8 cellular contexts compared by ENCODE assay signal in the genomic region with DNA sequence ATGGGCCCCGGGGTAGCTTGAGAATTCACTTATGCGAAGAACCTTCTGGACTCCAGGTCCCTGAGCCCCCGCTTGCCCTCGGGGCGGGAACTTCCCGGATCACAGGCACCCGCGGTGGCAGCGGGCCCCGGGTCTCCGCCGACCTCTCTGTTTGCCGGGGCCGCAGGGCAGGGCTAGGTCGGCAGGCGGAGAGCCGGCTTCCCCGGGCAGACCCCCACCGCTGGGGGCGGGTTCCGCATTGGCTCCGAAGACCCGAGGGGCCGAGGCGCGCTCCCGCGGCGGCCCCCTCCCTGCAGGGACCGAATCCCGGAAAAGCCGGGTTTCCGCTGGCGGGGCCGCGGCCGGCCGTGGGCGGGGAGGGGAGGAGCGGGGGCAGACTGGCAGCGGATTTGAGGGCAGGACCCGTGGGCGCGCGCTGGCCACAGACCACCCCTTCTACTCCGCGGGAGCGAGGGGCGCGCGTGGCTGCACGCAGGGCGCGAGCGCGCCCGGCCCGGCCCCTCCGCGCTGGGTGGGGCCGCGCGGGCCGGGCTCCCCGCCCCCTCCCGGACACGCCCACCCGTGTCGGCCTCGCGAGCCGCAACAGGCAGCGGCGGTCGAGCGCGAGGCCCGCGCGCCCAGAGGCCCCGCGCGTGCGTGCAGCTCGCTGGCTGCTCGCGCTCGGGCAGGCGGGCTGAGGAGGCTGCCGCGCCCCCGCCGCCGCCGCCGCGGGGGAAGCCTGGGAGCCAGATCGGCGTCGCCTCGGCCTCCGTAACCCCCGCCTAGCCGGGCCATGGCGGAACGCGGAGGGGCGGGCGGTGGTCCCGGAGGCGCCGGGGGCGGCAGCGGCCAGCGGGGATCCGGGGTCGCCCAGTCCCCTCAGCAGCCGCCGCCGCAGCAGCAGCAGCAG. TPM values are rescaled to one million over a fixed set of nuclear protein-coding genes. Genes with fewer than 3 reads are reported as not detected.
DNase-seq lines count a peak whose midpoint lies in the region; ATAC-seq and TF ChIP-seq lines count a peak whose summit lies in the region.

Gene PACS1, plus strand, starts transcription at position 558 of the 889 bp plus-strand sequence. Its CDS starts 215 bp downstream, at position 773.

- H3K9ac ChIP-seq in HUES48 (ENCODE audit: low read depth, low read length) = peak within 1 kb of the TSS; percentile 47

- no peaks in the 10 kb centered on the region for H3K27me3 ChIP-seq in BJ (ENCODE audit: control insufficient read depth, insufficient read depth, low read length)
- no peaks in the 10 kb centered on the region for H3K27me3 ChIP-seq in HUES48 (ENCODE audit: control insufficient read depth, insufficient read depth, low read length)
- H3K27me3 ChIP-seq in heart right ventricle = no peaks in the 10 kb centered on the region

- H3K27ac ChIP-seq in HUES48 (ENCODE audit: low read depth, low read length) (peak within 1 kb of the TSS; percentile 88), heart right ventricle (peak within 1 kb of the TSS; percentile 96 to 100 (median 99))

- 0 to 1% methylated on average over 71 to 119 of the region's 120 CpGs for WGBS in heart right ventricle, 2 donors

- peaks cover 51% of the 10 kb centered on the region for H3K4me1 Mint-ChIP-seq in T-helper 17 cell

- ATAC-seq in T-helper 17 cell = peak; percentile 72
- ATAC-seq in heart right ventricle = peak; percentile 65 to 89 (median 81)

- H3K4me1 ChIP-seq in HUES48 (ENCODE audit: control insufficient read depth, insufficient read depth, low read length) (peaks cover 20% of the 10 kb centered on the region), heart right ventricle (peaks cover 12 to 60% (median 35%) of the 10 kb centered on the region in 9 donors)

- POLR2A ChIA-PET in BJ (lab: Charles Lee) = interaction anchor here (0.7 kb wide), 1 partner anchor 195 kb away, joined by 3 read pairs; no protein-coding TSS in a partner anchor

- DNase-seq in BJ (ENCODE audit: low read depth) = peak; percentile 26
- peak; percentile 67 for DNase-seq in GM19240 (ENCODE audit: insufficient read length, low spot score)
- peak; percentile 64 to 79 (median 79) for DNase-seq in T-helper 17 cell
- DNase-seq in amniotic epithelial cell (ENCODE audit: low read depth) = peak; percentile 83
- peak; percentile 86 to 87 for DNase-seq in heart right ventricle
- peak; percentile 51 to 95 (median 62) for DNase-seq in posterior cingulate gyrus
- peak; percentile 80 for DNase-seq in ureter (ENCODE audit: low spot score)

- no peaks in the 10 kb centered on the region for H3K9me3 ChIP-seq in HUES48 (ENCODE audit: control insufficient read depth, insufficient read depth, low read length)
- no peaks in the 10 kb centered on the region for H3K9me3 ChIP-seq in T-helper 17 cell (ENCODE audit: control insufficient read depth, low read length, poor library complexity, severe bottlenecking)
- peaks cover 0 to 3% (median 0%) of the 10 kb centered on the region in 11 donors for H3K9me3 ChIP-seq in heart right ventricle

- no peaks in the 10 kb centered on the region for H3K27me3 Mint-ChIP-seq in T-helper 17 cell

- peaks cover 8% of the 10 kb centered on the region for H3K36me3 Mint-ChIP-seq in T-helper 17 cell (ENCODE audit: low read depth)

- peak within 1 kb of the TSS; percentile 97 for H3K27ac Mint-ChIP-seq in T-helper 17 cell

- H3K4me3 Mint-ChIP-seq in T-helper 17 cell = peak within 1 kb of the TSS; percentile 96

- H3K36me3 ChIP-seq in BJ (ENCODE audit: control insufficient read depth, insufficient read depth, low read length) = peaks cover 24% of the 10 kb centered on the region
- H3K36me3 ChIP-seq in HUES48 (ENCODE audit: control insufficient read depth, insufficient read depth, low read length) = peaks cover 57% of the 10 kb centered on the region
- peaks cover 0 to 68% (median 26%) of the 10 kb centered on the region in 9 donors for H3K36me3 ChIP-seq in heart right ventricle

- CTCF ChIA-PET in BJ (lab: Yijun Ruan, JAX) = interaction anchor here (0.7 to 5.2 kb wide), 12 partner anchors 9 to 290 kb away, joined by 3 to 125 read pairs (median 8); partner anchors contain the start of gene SF3B2

- H3K4me3 ChIP-seq in BJ (ENCODE audit: low read depth, low read length) (peak within 1 kb of the TSS; percentile 84), HUES48 (ENCODE audit: low read depth, low read length) (peak within 1 kb of the TSS; percentile 76), heart right ventricle (peak within 1 kb of the TSS; percentile 75 to 94 (median 88))

- intact Hi-C loops in heart right ventricle (cut with DNase I) = loop anchor here in 8 of 10 donors (2.0 to 10.0 kb wide), 5 partner anchors 17 to 65 kb away; partner anchors contain the start of gene SF3B2 (in 1 of the 8)
- intact Hi-C loops in posterior cingulate gyrus (cut with DNase I) = loop anchor here (5.0 kb wide), 1 partner anchor 62 kb away; no protein-coding TSS in a partner anchor

- TF ChIP-seq CTCF in BJ (IDR thresholded peaks at IDR 0.05; ENCODE audit: insufficient read depth, low read depth, low read length) (no peak), heart right ventricle (IDR thresholded peaks at IDR 0.05) (peak in 1 of 9 donors; percentile 11)

RNA-seq across cellular contexts. Expression of gene PACS1, which starts in this region (rescaled TPM):
- polyA plus RNA-seq in BJ (2011; rRNA removed) = 34.3 and 35.8 TPM in 2 replicates
- polyA minus RNA-seq in BJ (2011; rRNA and poly(A)+ RNA removed) = 103 TPM in 2 replicates
- total RNA-seq in T-helper 17 cell = 100 to 1,000 TPM; 215 to 227 TPM
- total RNA-seq in heart right ventricle = 100 to 1,000 TPM in 4 of 10 donors, 10 to 100 TPM in 6; 50.0 to 121 (median 81.9) TPM
- 10 to 100 TPM; 24.1 to 28.2 TPM for polyA plus RNA-seq in heart right ventricle
- total RNA-seq in ureter = 87.2 TPM

Comparison
In these comparisons a context has a peak if more than half of its experiments do, and no peak if none do; other contexts are left out.
1. Peak in every context shown above with its lines: DNase-seq, ATAC-seq, H3K4me3 ChIP-seq and H3K27ac ChIP-seq.
2. DNase-seq: peak in every context shown above with its lines; median percentile 86 in heart right ventricle; 83 in amniotic epithelial cell; 80 in ureter; 79 in T-helper 17 cell; 67 in GM19240; 62 in posterior cingulate gyrus; 26 in BJ.